Comparison of ENCODE assay signal across 10 cellular contexts in genomic region chr4:112279882-112280315, GRCh38. TPM values are rescaled to one million over a fixed set of nuclear protein-coding genes. Genes with fewer than 3 reads are reported as not detected.
DNase-seq lines count a peak whose midpoint lies in the region; ATAC-seq and TF ChIP-seq lines count a peak whose summit lies in the region.
"Had no signal": no experiment of that assay in that cellular context is flagged by ENCODE, and none has a peak within 500 bp of the region (broad histone marks: within the 10 kb centered on the region; RNA-seq: fewer than 3 reads in every experiment).

No MANE protein-coding gene starts in this region.

- POLR2A ChIA-PET in T-cell (lab: Charles Lee): no interaction called here
- POLR2A ChIA-PET in naive thymus-derived CD8-positive, alpha-beta T cell (lab: Charles Lee): no interaction called here

- peaks cover 0 to 8% (median 0%) of the 10 kb centered on the region in 3 donors for H3K9me3 Mint-ChIP-seq in T-cell
- peaks cover 0 to 10% (median 0%) of the 10 kb centered on the region in 9 donors for H3K9me3 Mint-ChIP-seq in naive thymus-derived CD8-positive, alpha-beta T cell

- ATAC-seq in GM19025 (IDR thresholded peaks at IDR 0.05; ENCODE audit: low read depth, unreplicated experiment): peak; percentile 11
- peak; percentile 20 for ATAC-seq in HG02798 (IDR thresholded peaks at IDR 0.05; ENCODE audit: poor library complexity, unreplicated experiment)
- no peak for ATAC-seq in T-cell (replicated peaks in 1 of 4)
- ATAC-seq in naive thymus-derived CD8-positive, alpha-beta T cell: no peak
- ATAC-seq: K562 had no signal

- no peaks in the 10 kb centered on the region for H3K27me3 Mint-ChIP-seq in T-cell
- H3K27me3 Mint-ChIP-seq in naive thymus-derived CD8-positive, alpha-beta T cell: no peaks in the 10 kb centered on the region

- H3K27ac Mint-ChIP-seq in T-cell: peak overlapping the region in 1 of 2 donors; percentile 89
- peak overlapping the region in 7 of 10 donors; percentile 32 to 79 (median 50) for H3K27ac Mint-ChIP-seq in naive thymus-derived CD8-positive, alpha-beta T cell
- H3K27ac Mint-ChIP-seq: nephron progenitor cell had no signal

- no peak for TF ChIP-seq CTCF in GM20000 (IDR thresholded peaks at IDR 0.05; ENCODE audit: extremely low read depth, missing control alignments)

- H3K36me3 Mint-ChIP-seq in T-cell: peaks cover 32% of the 10 kb centered on the region
- H3K36me3 Mint-ChIP-seq in naive thymus-derived CD8-positive, alpha-beta T cell: peaks cover 5 to 22% (median 17%) of the 10 kb centered on the region in 3 donors

- peak overlapping the region in 2 of 3 donors; percentile 37 to 42 for H3K4me3 Mint-ChIP-seq in T-cell
- H3K4me3 Mint-ChIP-seq in naive thymus-derived CD8-positive, alpha-beta T cell: peak overlapping the region in 1 of 10 donors; percentile 55
- H3K4me3 Mint-ChIP-seq: nephron progenitor cell had no signal

- CTCF ChIA-PET in T-cell (lab: Charles Lee): interaction anchor here in 1 of 2 donors (1.2 kb wide), 1 partner anchor 8 kb away, joined by 7 read pairs; no protein-coding TSS in a partner anchor

- DNase-seq in T-cell (no peak), NCI-H2029 (lab: John Stamatoyannopoulos, UW) (no peak), GM20000 (ENCODE audit: low spot score) (no peak)
- no peak for DNase-seq in naive thymus-derived CD8-positive, alpha-beta T cell
- DNase-seq in stimulated activated CD8-positive, alpha-beta memory T cell treated with anti-CD3 and anti-CD28 coated beads, Interleukin-4, amount 100 ng/mL, for 48 hours: no peak
- DNase-seq: nephron progenitor cell, SHP77 had no signal

- peaks cover 66 to 80% (median 79%) of the 10 kb centered on the region in 3 donors for H3K4me1 Mint-ChIP-seq in T-cell
- H3K4me1 Mint-ChIP-seq in naive thymus-derived CD8-positive, alpha-beta T cell: peaks cover 14 to 71% (median 56%) of the 10 kb centered on the region in 4 donors

RNA-seq across cellular contexts. Expression of gene TIFA, which starts 5.8 kb away (rescaled TPM):
- total RNA-seq in T-cell: 10 to 100 TPM; 13.4 to 18.7 (median 14.9) TPM
- total RNA-seq in naive thymus-derived CD8-positive, alpha-beta T cell: 10 to 100 TPM; 11.4 to 12.6 TPM
- 10 to 100 TPM in 2 of 3 donors, 1 to 10 TPM in 1; 9.7 to 15.8 (median 13.7) TPM for polyA plus RNA-seq in naive thymus-derived CD8-positive, alpha-beta T cell

RNA-seq across cellular contexts. Expression of gene ALPK1, which starts 17.3 kb away (rescaled TPM):
- total RNA-seq in T-cell: 10 to 100 TPM in 2 of 5 donors, 1 to 10 TPM in 3; 8.3 to 22.9 (median 9.3) TPM
- 10 to 100 TPM; 11.3 to 12.6 TPM for total RNA-seq in naive thymus-derived CD8-positive, alpha-beta T cell
- 1 to 10 TPM; 2.3 to 4.9 (median 3.8) TPM for polyA plus RNA-seq in naive thymus-derived CD8-positive, alpha-beta T cell

RNA-seq across cellular contexts. Expression of gene AP1AR, which starts 48.3 kb away (rescaled TPM):
- 10 to 100 TPM; 13.9 to 21.4 (median 20.3) TPM for total RNA-seq in T-cell
- 10 to 100 TPM; 21.3 to 23.7 TPM for total RNA-seq in naive thymus-derived CD8-positive, alpha-beta T cell
- 10 to 100 TPM; 16.1 to 28.9 (median 16.8) TPM for polyA plus RNA-seq in naive thymus-derived CD8-positive, alpha-beta T cell

Comparison
In these comparisons a context has a peak if more than half of its experiments do, and no peak if none do; other contexts are left out.
1. ATAC-seq: peak in GM19025 (single experiment) and HG02798 (single experiment); none in T-cell (0 of 4) and naive thymus-derived CD8-positive, alpha-beta T cell (0 of 2).